Comparison of ENCODE assay signal across 1 cellular context in genomic region chr19:5738423-5738822, GRCh38.
TF ChIP-seq lines count a peak whose summit lies in the region.

No MANE protein-coding gene starts in this region.

TF ChIP-seq in K562, 482 proteins besides CTCF, POLR2A, EP300 and RAD21:
- TF ChIP-seq CEBPG (CRISPR knock-in tag; IDR thresholded peaks at IDR 0.05), result no peak
- TF ChIP-seq CEBPG (tag; conservative IDR thresholded peaks at IDR 0.05 in 1 of 2, IDR thresholded peaks at IDR 0.05 in 1 of 2), result peak in 1 of 2 experiments; percentile 7; a peak in 1 of 4 replicates
- TF ChIP-seq ZSCAN32 (CRISPR knock-in tag; IDR thresholded peaks at IDR 0.05), result no peak
- TF ChIP-seq CEBPB (tag; IDR thresholded peaks at IDR 0.05), result 0 out of 2 replicates have a peak, but pooled peaks have one; percentile 13
